20 cellular contexts compared by ENCODE assay signal in the genomic region with DNA sequence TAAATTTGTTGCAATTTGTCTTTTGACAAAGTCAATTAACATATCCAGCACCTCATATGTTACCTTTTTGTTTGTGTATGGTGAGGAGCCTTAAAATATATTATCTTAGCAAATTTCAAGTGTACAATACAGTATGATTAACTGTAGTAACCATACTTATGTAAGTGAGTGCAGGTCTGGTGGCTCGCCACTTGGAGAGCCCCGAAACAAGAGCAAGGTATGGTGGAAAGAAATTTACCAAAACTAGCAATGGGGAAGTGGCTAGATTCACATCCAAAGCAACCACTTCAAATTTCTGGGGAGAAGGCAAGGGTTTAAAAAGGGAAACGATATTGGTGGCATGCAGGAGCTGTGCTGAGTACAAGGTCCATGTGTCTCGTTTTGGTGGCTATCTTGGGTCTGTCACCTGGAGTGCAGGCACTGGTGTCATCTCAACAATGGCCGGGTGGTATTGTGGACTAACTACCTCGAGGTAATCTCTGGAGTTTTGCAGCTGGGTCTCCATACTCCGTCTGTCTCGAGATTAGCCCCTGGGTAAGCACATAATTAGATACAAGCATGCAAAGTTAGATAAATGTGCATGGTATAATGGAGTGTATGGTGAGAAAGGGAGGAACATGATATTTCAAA. TPM values are rescaled to one million over a fixed set of nuclear protein-coding genes. Genes with fewer than 3 reads are reported as not detected.
A peak's percentile ranks its signal among the peaks of the same experiment; 100 is the strongest.
DNase-seq lines count a peak whose midpoint lies in the region; ATAC-seq and TF ChIP-seq lines count a peak whose summit lies in the region.
"Had no signal": no experiment of that assay in that cellular context is flagged by ENCODE, and none has a peak within 500 bp of the region (broad histone marks: within the 10 kb centered on the region; RNA-seq: fewer than 3 reads in every experiment).

No MANE protein-coding gene starts in this region.

- no peaks in the 10 kb centered on the region for H3K27me3 Mint-ChIP-seq in activated CD8-positive, alpha-beta T cell treated with anti-CD3 and anti-CD28 coated beads, Interleukin-2, amount 10 ng/mL, durations not matched to agents 7 days and 5 days (ENCODE audit: low read depth)
- no peaks in the 10 kb centered on the region for H3K27me3 Mint-ChIP-seq in stimulated activated naive B cell treated with anti-CD40 and anti-IgM and Interleukin-4, amounts not matched to agents 10 μg/mL and 1 μg/mL and 100 μg/mL, for 72 hours
- H3K27me3 Mint-ChIP-seq: memory B cell had no signal

- no peaks in the 10 kb centered on the region for H3K4me1 Mint-ChIP-seq in activated CD8-positive, alpha-beta T cell treated with anti-CD3 and anti-CD28 coated beads, Interleukin-2, amount 10 ng/mL, durations not matched to agents 7 days and 5 days (ENCODE audit: low read depth)
- H3K4me1 Mint-ChIP-seq in stimulated activated naive B cell treated with anti-CD40 and anti-IgM and Interleukin-4, amounts not matched to agents 10 μg/mL and 1 μg/mL and 100 μg/mL, for 72 hours, result peaks cover 0 to 6% of the 10 kb centered on the region in 2 donors
- H3K4me1 Mint-ChIP-seq: GM23338, memory B cell had no signal

- peaks cover 46% of the 10 kb centered on the region for H3K36me3 ChIP-seq in left ventricle myocardium inferior

- CTCF ChIA-PET in activated CD8-positive, alpha-beta T cell treated with anti-CD3 and anti-CD28 coated beads, Interleukin-2, amount 10 ng/mL, durations not matched to agents 7 days and 5 days (lab: Charles Lee), result interaction anchor here (1.1 kb wide), 1 partner anchor 222 kb away, joined by 4 read pairs; no protein-coding TSS in a partner anchor

- no peaks in the 10 kb centered on the region for H3K9me3 ChIP-seq in left ventricle myocardium inferior (replicated peaks)
- H3K9me3 ChIP-seq: gastroesophageal sphincter, Peyer's patch, SJSA1, thoracic aorta had no signal

- no peak for TF ChIP-seq CTCF in left ventricle myocardium inferior (IDR thresholded peaks at IDR 0.05; ENCODE audit: borderline replicate concordance)

- no peak overlapping the region for H3K4me3 Mint-ChIP-seq in activated CD8-positive, alpha-beta T cell treated with anti-CD3 and anti-CD28 coated beads, Interleukin-2, amount 10 ng/mL, durations not matched to agents 7 days and 5 days
- no peak overlapping the region for H3K4me3 Mint-ChIP-seq in stimulated activated naive B cell treated with anti-CD40 and anti-IgM and Interleukin-4, amounts not matched to agents 10 μg/mL and 1 μg/mL and 100 μg/mL, for 72 hours
- H3K4me3 Mint-ChIP-seq: GM23338, memory B cell had no signal

- POLR2A ChIA-PET in activated CD8-positive, alpha-beta T cell treated with anti-CD3 and anti-CD28 coated beads, Interleukin-2, amount 10 ng/mL, durations not matched to agents 7 days and 5 days (lab: Charles Lee), result interaction anchor here (0.7 kb wide), 1 partner anchor 10 kb away, joined by 3 read pairs; no protein-coding TSS in a partner anchor

- H3K27ac ChIP-seq in left ventricle myocardium inferior (replicated peaks), result peak overlapping the region; percentile 63
- H3K27ac ChIP-seq: gastroesophageal sphincter, Peyer's patch, SJSA1, thoracic aorta had no signal

- H3K36me3 Mint-ChIP-seq in activated CD8-positive, alpha-beta T cell treated with anti-CD3 and anti-CD28 coated beads, Interleukin-2, amount 10 ng/mL, durations not matched to agents 7 days and 5 days (ENCODE audit: low read depth), result peaks cover 39% of the 10 kb centered on the region
- peaks cover 17 to 21% of the 10 kb centered on the region in 2 donors for H3K36me3 Mint-ChIP-seq in stimulated activated naive B cell treated with anti-CD40 and anti-IgM and Interleukin-4, amounts not matched to agents 10 μg/mL and 1 μg/mL and 100 μg/mL, for 72 hours

- H3K4me1 ChIP-seq in left ventricle myocardium inferior, result peaks cover 42% of the 10 kb centered on the region
- H3K4me1 ChIP-seq: gastroesophageal sphincter, Peyer's patch, SJSA1 had no signal

- ATAC-seq in activated CD8-positive, alpha-beta T cell treated with anti-CD3 and anti-CD28 coated beads, Interleukin-2, amount 10 ng/mL, durations not matched to agents 7 days and 5 days, result no peak
- ATAC-seq in stimulated activated naive B cell treated with anti-CD40 and anti-IgM and Interleukin-4, amounts not matched to agents 10 μg/mL and 1 μg/mL and 100 μg/mL, for 72 hours (replicated peaks), result no peak
- no peak for ATAC-seq in HG03442 (IDR thresholded peaks at IDR 0.05; ENCODE audit: unreplicated experiment)
- ATAC-seq in GM21447 (IDR thresholded peaks at IDR 0.05; ENCODE audit: unreplicated experiment), result no peak
- ATAC-seq: gastroesophageal sphincter; GM23338; stimulated activated naive CD8-positive, alpha-beta T cell treated with anti-CD3 and anti-CD28 coated beads, Interleukin-15, Interleukin-2, amounts not matched to agents 100 U/mL and 50 U/mL, for 24 hours had no signal

- H3K27me3 ChIP-seq in left ventricle myocardium inferior (ENCODE audit: low read depth), result no peaks in the 10 kb centered on the region
- H3K27me3 ChIP-seq: gastroesophageal sphincter, Peyer's patch, SJSA1 had no signal

- intact Hi-C loops in left ventricle myocardium inferior (cut with micrococcal nuclease) (no loop called here), cardiac septum (cut with DNase I) (no loop called here)

- peak overlapping the region; percentile 21 for H3K27ac Mint-ChIP-seq in activated CD8-positive, alpha-beta T cell treated with anti-CD3 and anti-CD28 coated beads, Interleukin-2, amount 10 ng/mL, durations not matched to agents 7 days and 5 days
- peak overlapping the region; percentile 20 for H3K27ac Mint-ChIP-seq in stimulated activated naive B cell treated with anti-CD40 and anti-IgM and Interleukin-4, amounts not matched to agents 10 μg/mL and 1 μg/mL and 100 μg/mL, for 72 hours
- H3K27ac Mint-ChIP-seq: GM23338 had no signal

- no peak overlapping the region for H3K4me3 ChIP-seq in left ventricle myocardium inferior
- H3K4me3 ChIP-seq: gastroesophageal sphincter, GM23338, Peyer's patch, SJSA1, thoracic aorta had no signal

- DNase-seq in left ventricle myocardium inferior (no peak), cardiac septum (ENCODE audit: low spot score) (no peak), NCI-H82 (lab: John Stamatoyannopoulos, UW) (peak; percentile 88)
- DNase-seq in activated CD8-positive, alpha-beta T cell treated with anti-CD3 and anti-CD28 coated beads, Interleukin-2, amount 10 ng/mL, durations not matched to agents 7 days and 5 days, result no peak
- DNase-seq in stimulated activated naive B cell treated with anti-CD40 and anti-IgM and Interleukin-4, amounts not matched to agents 10 μg/mL and 1 μg/mL and 100 μg/mL, for 72 hours, result no peak
- DNase-seq: Kasumi-1; NCI-H1048; NCI-H187; NCI-H2171; NCI-H526; Peyer's patch; stimulated activated naive CD8-positive, alpha-beta T cell treated with anti-CD3 and anti-CD28 coated beads, Interleukin-15, Interleukin-2, amounts not matched to agents 100 U/mL and 50 U/mL, for 24 hours; T-helper 1 cell had no signal

- H3K9me3 Mint-ChIP-seq in activated CD8-positive, alpha-beta T cell treated with anti-CD3 and anti-CD28 coated beads, Interleukin-2, amount 10 ng/mL, durations not matched to agents 7 days and 5 days (ENCODE audit: insufficient read depth), result no peaks in the 10 kb centered on the region
- no peaks in the 10 kb centered on the region for H3K9me3 Mint-ChIP-seq in stimulated activated naive B cell treated with anti-CD40 and anti-IgM and Interleukin-4, amounts not matched to agents 10 μg/mL and 1 μg/mL and 100 μg/mL, for 72 hours
- H3K9me3 Mint-ChIP-seq: GM23338, memory B cell had no signal

RNA-seq across cellular contexts. Expression of a gene that starts 8.2 kb away (rescaled TPM):
- total RNA-seq in left ventricle myocardium inferior (39.0 TPM), cardiac septum (41.7 TPM)
- 100 to 1,000 TPM; 129 to 136 TPM for total RNA-seq in activated CD8-positive, alpha-beta T cell treated with anti-CD3 and anti-CD28 coated beads, Interleukin-2, amount 10 ng/mL, durations not matched to agents 7 days and 5 days
